ENCODE assay signal across 9 cellular contexts in the genomic region with DNA sequence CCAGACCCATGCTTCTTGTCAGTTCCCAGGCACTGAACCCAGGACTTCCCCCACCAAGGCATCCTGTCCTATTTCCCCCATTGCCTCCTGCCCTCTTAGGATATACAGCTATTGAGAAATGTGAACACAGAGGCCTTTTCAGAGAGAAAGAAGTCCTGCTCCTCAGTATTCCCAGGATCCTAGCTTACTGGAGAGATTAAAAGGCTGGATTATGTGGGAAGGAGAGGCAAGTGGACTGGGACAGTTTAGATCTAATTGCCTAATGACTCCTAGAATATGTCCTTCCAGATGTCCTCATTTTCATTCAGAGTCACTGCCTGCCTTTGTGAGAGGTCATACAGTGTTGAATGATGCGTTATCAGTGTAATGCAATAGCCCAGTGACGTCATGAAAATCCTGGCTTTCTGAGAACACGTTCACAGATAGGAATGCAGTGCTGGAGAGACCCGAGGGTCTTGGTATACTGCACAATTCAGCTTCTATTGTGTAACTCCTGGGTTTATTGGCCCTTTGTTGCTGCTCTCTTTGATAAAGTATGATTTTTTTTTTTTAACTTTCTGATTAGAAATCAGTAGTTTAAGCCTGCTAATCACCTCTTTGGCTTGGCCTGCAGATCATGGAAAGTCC. TPM values are rescaled to one million over a fixed set of nuclear protein-coding genes. Genes with fewer than 3 reads are reported as not detected.
A peak's percentile ranks its signal among the peaks of the same experiment; 100 is the strongest.
DNase-seq lines count a peak whose midpoint lies in the region; ATAC-seq, FAIRE-seq and TF ChIP-seq lines count a peak whose summit lies in the region.
"Had no signal": no experiment of that assay in that cellular context is flagged by ENCODE, and none has a peak within 500 bp of the region (broad histone marks: within the 10 kb centered on the region; RNA-seq: fewer than 3 reads in every experiment).

No MANE protein-coding gene starts in this region.

- SMC1A ChIA-PET in GM12878 (lab: Charles Lee; ENCODE audit: uncharacterized antibody, unreplicated experiment), result interaction anchor here (0.7 kb wide), 1 partner anchor 44 kb away, joined by 3 read pairs; no protein-coding TSS in a partner anchor

- H4K20me1 ChIP-seq in GM12878 (ENCODE audit: control insufficient read depth, insufficient read depth), result no peaks in the 10 kb centered on the region

- RAD21 ChIA-PET in GM12878 (lab: Charles Lee; ENCODE audit: unreplicated experiment), result no interaction called here

- TF ChIP-seq CTCF in GM12878 (IDR thresholded peaks at IDR 0.05 in 2 of 3, conservative IDR thresholded peaks at IDR 0.05 in 1 of 3; ENCODE audit: control insufficient read depth in 2 of 3, extremely low read depth in 1 of 3, insufficient read depth in 1 of 3, low read depth in 3 of 3, low read length in 3 of 3), result no peak

- H2AFZ ChIP-seq in GM12878 (ENCODE audit: control insufficient read depth, low read depth, low read length), result no peak overlapping the region

- H3K4me2 ChIP-seq in GM12878 (ENCODE audit: control insufficient read depth, insufficient read depth), result no peak overlapping the region

- no peak for TF ChIP-seq POLR2A in GM12878 (IDR thresholded peaks at IDR 0.05; ENCODE audit: low read depth, low read length)

- peak; percentile 42; the same call in 1 of the 2 replicates for TF ChIP-seq EP300 in Ishikawa (IDR thresholded peaks at IDR 0.05; ENCODE audit: borderline replicate concordance)
- no peak for TF ChIP-seq EP300 in GM12878 (IDR thresholded peaks at IDR 0.05; ENCODE audit: borderline replicate concordance in 1 of 2, control insufficient read depth in 1 of 2, low read depth in 2 of 2, low read length in 2 of 2)

- H3K27ac ChIP-seq in GM12878 (ENCODE audit: control insufficient read depth, insufficient read depth), result no peak overlapping the region

- POLR2A ChIA-PET in GM12878 (lab: Charles Lee), result interaction anchor here (0.5 to 0.6 kb wide), 2 partner anchors 18 to 90 kb away, joined by 3 to 5 read pairs; no protein-coding TSS in a partner anchor

- H3K4me1 ChIP-seq in GM12878 (ENCODE audit: control insufficient read depth, insufficient read depth, low read length), result peaks cover 12% of the 10 kb centered on the region

- ATAC-seq in GM12878 (no peak), left lobe of liver (peak; percentile 7), left colon (no peak)

- 57% methylated on average over 4 of the region's 4 CpGs for WGBS in GM12878 (ENCODE audit: insufficient coverage, insufficient replicate concordance, low lambda C conversion rate, missing lambda C conversion rate)

- in situ Hi-C loops in GM12878 (cut with MboI), result no loop called here

- H3K9ac ChIP-seq in GM12878 (ENCODE audit: control insufficient read depth, insufficient read depth, low read length), result no peak overlapping the region

- FAIRE-seq in GM12878 (lab: Jason Lieb, UNC), result no peak

- intact Hi-C loops in GM12878 (cut with micrococcal nuclease; ENCODE audit: unreplicated experiment) (no loop called here), left colon (cut with DNase I, micrococcal nuclease) (no loop called here)

- TF ChIP-seq RAD21 in Ishikawa (IDR thresholded peaks at IDR 0.05; ENCODE audit: low read depth) (no peak), GM12878 (IDR thresholded peaks at IDR 0.05; ENCODE audit: insufficient read depth, low read depth, low read length) (no peak)

- CTCF ChIA-PET in GM12878 (lab: Yijun Ruan, JAX), result no interaction called here

- H3K36me3 ChIP-seq in GM12878 (ENCODE audit: control insufficient read depth in 2 of 2, insufficient read depth in 2 of 2, low read length in 1 of 2), result no peaks in the 10 kb centered on the region

- H3K27me3 ChIP-seq in GM12878 (replicated peaks in 1 of 2; ENCODE audit: control insufficient read depth in 2 of 2, insufficient read depth in 2 of 2, low read length in 1 of 2), result no peaks in the 10 kb centered on the region

- no TSS peak for BruUV-seq in GM12878 (replicated peaks; lab: Mats Ljungman, UMichigan)

- peak; percentile 73 for DNase-seq in AG20443 (ENCODE audit: low spot score)
- DNase-seq in GM12878 (ENCODE audit: low read depth, low spot score), result no peak
- no peak for DNase-seq in left lobe of liver (ENCODE audit: low spot score)
- DNase-seq in left colon, result no peak
- no peak for DNase-seq in NCI-H1048 (lab: John Stamatoyannopoulos, UW)
- DNase-seq in activated CD4-positive, alpha-beta T cell treated with anti-CD3 and anti-CD28 coated beads for 4 hours, result no peak
- DNase-seq in activated naive CD4-positive, alpha-beta T cell treated with Interleukin-2 at 50 U/mL for 16 hours, result no peak
- DNase-seq: NK-92 treated with Interleukin-12 subunit alpha and Interleukin-12 subunit beta, amount 100 ng/mL, for 24 hours had no signal

- H3K4me3 ChIP-seq in GM12878, result no peak overlapping the region

- H3K79me2 ChIP-seq in GM12878 (ENCODE audit: control insufficient read depth, insufficient read depth, low read length), result no peaks in the 10 kb centered on the region

- H3K9me3 ChIP-seq in GM12878 (replicated peaks; ENCODE audit: control insufficient read depth, insufficient read depth, low read length), result no peaks in the 10 kb centered on the region

TF ChIP-seq in Ishikawa, 13 proteins besides CTCF, POLR2A, EP300 and RAD21 (continues in another document):
- TF ChIP-seq CREB1 (IDR thresholded peaks at IDR 0.05; ENCODE audit: low read depth), result peak; percentile 86
- TF ChIP-seq TAF1 (IDR thresholded peaks at IDR 0.05; ENCODE audit: low read depth), result no peak
- TF ChIP-seq, protein P1, sequence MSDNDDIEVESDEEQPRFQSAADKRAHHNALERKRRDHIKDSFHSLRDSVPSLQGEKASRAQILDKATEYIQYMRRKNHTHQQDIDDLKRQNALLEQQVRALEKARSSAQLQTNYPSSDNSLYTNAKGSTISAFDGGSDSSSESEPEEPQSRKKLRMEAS (IDR thresholded peaks at IDR 0.05), result no peak
- no peak for TF ChIP-seq TCF12 (IDR thresholded peaks at IDR 0.05; ENCODE audit: low read depth)
- peak; percentile 46; the same call in 1 of the 2 replicates for TF ChIP-seq CEBPB (IDR thresholded peaks at IDR 0.05)
- TF ChIP-seq YY1 (IDR thresholded peaks at IDR 0.05; ENCODE audit: low read depth), result no peak
- peak; percentile 65; the same call in 1 of the 2 replicates for TF ChIP-seq ZBTB7A (IDR thresholded peaks at IDR 0.05; ENCODE audit: low read depth)
- TF ChIP-seq TEAD4 (IDR thresholded peaks at IDR 0.05), result peak; percentile 50; the same call in 1 of the 2 replicates
- TF ChIP-seq, protein P2, sequence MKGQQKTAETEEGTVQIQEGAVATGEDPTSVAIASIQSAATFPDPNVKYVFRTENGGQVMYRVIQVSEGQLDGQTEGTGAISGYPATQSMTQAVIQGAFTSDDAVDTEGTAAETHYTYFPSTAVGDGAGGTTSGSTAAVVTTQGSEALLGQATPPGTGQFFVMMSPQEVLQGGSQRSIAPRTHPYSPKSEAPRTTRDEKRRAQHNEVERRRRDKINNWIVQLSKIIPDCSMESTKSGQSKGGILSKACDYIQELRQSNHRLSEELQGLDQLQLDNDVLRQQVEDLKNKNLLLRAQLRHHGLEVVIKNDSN (IDR thresholded peaks at IDR 0.05), result no peak

TF ChIP-seq in GM12878, 131 proteins besides CTCF, POLR2A, EP300 and RAD21:
- TF ChIP-seq CREB1 (IDR thresholded peaks at IDR 0.05; ENCODE audit: low read depth), result peak; percentile 39; the same call in 1 of the 2 replicates
- no peak for TF ChIP-seq ZZZ3 (IDR thresholded peaks at IDR 0.05; ENCODE audit: control insufficient read depth, insufficient read length, low read depth)

RNA-seq across cellular contexts. Expression of gene WWC1, which starts 26.2 kb away (rescaled TPM):
- 6.0 TPM in 2 replicates for total RNA-seq in GM12878 (2013; cell fraction: nucleolus; rRNA removed)
- total RNA-seq in GM12878 (2014; rRNA removed), result 2.6 and 2.7 TPM in 2 replicates
- total RNA-seq in GM12878 (2014; rRNA removed; fragmentation: Illumina TruSeq; extraction: Trizol), result 2.3 and 3.3 TPM in 2 replicates
- total RNA-seq in GM12878 (2021), result 5.3 and 5.9 TPM in 2 replicates
- 0.96 TPM for polyA plus RNA-seq in GM12878 (2011; ENCODE audit: low read depth)
- polyA plus RNA-seq in GM12878 (2011; rRNA removed), result 7.2 and 7.8 TPM in 2 replicates
- 5.4 and 5.6 TPM in 2 replicates for polyA plus RNA-seq in GM12878 (2011; cell fraction: cytosol; rRNA removed)
- polyA plus RNA-seq in GM12878 (2011; cell fraction: nucleus; rRNA removed), result 7.6 and 9.8 TPM in 2 replicates
- polyA plus RNA-seq in GM12878 (2012), result 2.3 and 3.2 TPM in 2 replicates
- polyA plus RNA-seq in GM12878 (2014; fragmentation: Illumina TruSeq; extraction: Trizol), result 3.0 and 34.5 TPM in 2 replicates
- 1 to 10 TPM in 1 of 2 experiments, under 1 TPM in 1; 0.50 to 1.2 TPM for polyA plus RNA-seq in GM12878 (2014; fragmentation: Nextera tagmentation; extraction: Ambion mirVana)
- 2.3 and 2.8 TPM in 2 replicates for polyA plus RNA-seq in GM12878 (2014; rRNA removed)
- polyA plus RNA-seq in GM12878 (2016; fragmentation: Nextera tagmentation; extraction: Ambion mirVana), result 1 to 10 TPM in 1 of 2 experiments, under 1 TPM in 1; 0.74 to 1.6 TPM
- 9.4 and 14.1 TPM in 2 replicates for polyA minus RNA-seq in GM12878 (2011; rRNA and poly(A)+ RNA removed)
- polyA minus RNA-seq in GM12878 (2011; cell fraction: cytosol; rRNA and poly(A)+ RNA removed), result 2.9 and 5.1 TPM in 2 replicates
- 5.4 and 9.2 TPM in 2 replicates for polyA minus RNA-seq in GM12878 (2011; cell fraction: nucleus; rRNA and poly(A)+ RNA removed)
- 11.2 TPM for total RNA-seq in left lobe of liver
- 10 to 100 TPM; 18.7 to 38.3 TPM for total RNA-seq in left colon
